In genomic region chr13:99269627-99270252, GRCh38 we compare ENCODE assay signal across 8 cellular contexts. TPM values are rescaled to one million over a fixed set of nuclear protein-coding genes. Genes with fewer than 3 reads are reported as not detected.
A peak's percentile ranks its signal among the peaks of the same experiment; 100 is the strongest.
DNase-seq lines count a peak whose midpoint lies in the region; ATAC-seq and TF ChIP-seq lines count a peak whose summit lies in the region.

No MANE protein-coding gene starts in this region.

- no peaks in the 10 kb centered on the region for H3K27me3 Mint-ChIP-seq in activated T-cell treated with anti-CD3 and anti-CD28 coated beads, Interleukin-2, amount 50 U/mL, for 4 hours (ENCODE audit: low read depth)
- H3K27me3 Mint-ChIP-seq in activated B cell treated with CpG ODN at 0.5 μM for 24 hours: no peaks in the 10 kb centered on the region

- POLR2A ChIA-PET in activated B cell treated with CpG ODN at 0.5 μM for 24 hours (lab: Charles Lee): interaction anchor here (0.6 to 4.0 kb wide), 27 partner anchors 9 to 300 kb away, joined by 3 to 45 read pairs (median 8); partner anchors contain the start of genes GPR18, GPR183 and UBAC2

- TF ChIP-seq CTCF in activated B cell treated with CpG ODN at 0.5 μM for 24 hours (IDR thresholded peaks at IDR 0.05): peak; percentile 48

- intact Hi-C loops in activated B cell treated with CpG ODN at 0.5 μM for 24 hours (cut with micrococcal nuclease) (loop anchor here (1.0 to 5.0 kb wide), 13 partner anchors 13 to 1245 kb away; partner anchors contain the start of genes GPR183 and TM9SF2), sciatic nerve (cut with DNase I) (loop anchor here (10.0 kb wide), 1 partner anchor 1245 kb away; no protein-coding TSS in a partner anchor)

- peak; percentile 53 to 61 for ATAC-seq in activated T-cell treated with anti-CD3 and anti-CD28 coated beads, Interleukin-2, amount 50 U/mL, for 4 hours
- ATAC-seq in GM21825 (IDR thresholded peaks at IDR 0.05; ENCODE audit: unreplicated experiment): peak; percentile 74
- ATAC-seq in activated B cell treated with CpG ODN at 0.5 μM for 24 hours (ENCODE audit: low read depth): peak; percentile 70
- peak; percentile 89 for ATAC-seq in sciatic nerve

- peaks cover 9% of the 10 kb centered on the region for H3K36me3 Mint-ChIP-seq in activated T-cell treated with anti-CD3 and anti-CD28 coated beads, Interleukin-2, amount 50 U/mL, for 4 hours (ENCODE audit: insufficient read depth)
- H3K36me3 Mint-ChIP-seq in activated B cell treated with CpG ODN at 0.5 μM for 24 hours (ENCODE audit: low read depth): peaks cover 28% of the 10 kb centered on the region

- peak; percentile 17 for DNase-seq in activated T-cell treated with anti-CD3 and anti-CD28 coated beads, Interleukin-2, amount 50 U/mL, for 4 hours
- DNase-seq in activated T-cell treated with anti-CD3 and anti-CD28 coated beads, Interleukin-2, amount 50 U/mL, for 48 hours: no peak
- peak; percentile 59 for DNase-seq in M059J (ENCODE audit: low read depth)
- no peak for DNase-seq in activated B cell treated with CpG ODN at 0.5 μM for 24 hours
- DNase-seq in glomerular endothelial cell (ENCODE audit: extremely low read depth, low read depth, low spot score): peak; percentile 29
- no peak for DNase-seq in sciatic nerve (ENCODE audit: low spot score)
- no peak for DNase-seq in OCI-M2 (lab: John Stamatoyannopoulos, UW; ENCODE audit: unreplicated experiment)

- peaks cover 62% of the 10 kb centered on the region for H3K4me1 Mint-ChIP-seq in activated T-cell treated with anti-CD3 and anti-CD28 coated beads, Interleukin-2, amount 50 U/mL, for 4 hours (ENCODE audit: low read depth)
- H3K4me1 Mint-ChIP-seq in activated B cell treated with CpG ODN at 0.5 μM for 24 hours: peaks cover 65% of the 10 kb centered on the region

- peak overlapping the region; percentile 74 for H3K27ac Mint-ChIP-seq in activated B cell treated with CpG ODN at 0.5 μM for 24 hours

- no peaks in the 10 kb centered on the region for H3K9me3 Mint-ChIP-seq in activated T-cell treated with anti-CD3 and anti-CD28 coated beads, Interleukin-2, amount 50 U/mL, for 4 hours
- peaks cover 6% of the 10 kb centered on the region for H3K9me3 Mint-ChIP-seq in activated B cell treated with CpG ODN at 0.5 μM for 24 hours

- CTCF ChIA-PET in activated B cell treated with CpG ODN at 0.5 μM for 24 hours (lab: Charles Lee): interaction anchor here (0.5 to 10.6 kb wide), 60 partner anchors 9 to 647 kb away, joined by 3 to 370 read pairs (median 5); partner anchors contain the start of genes GPR18, GPR183 and UBAC2

- H3K4me3 Mint-ChIP-seq in activated T-cell treated with anti-CD3 and anti-CD28 coated beads, Interleukin-2, amount 50 U/mL, for 4 hours: no peak overlapping the region
- H3K4me3 Mint-ChIP-seq in activated B cell treated with CpG ODN at 0.5 μM for 24 hours: peak overlapping the region; percentile 4

RNA-seq across cellular contexts. Expression of gene GPR18, which starts 11.6 kb away (rescaled TPM):
- 1 to 10 TPM; 3.3 to 4.0 (median 3.9) TPM for total RNA-seq in activated T-cell treated with anti-CD3 and anti-CD28 coated beads, Interleukin-2, amount 50 U/mL, for 4 hours
- not detected in 2 replicates for total RNA-seq in M059J (2014; rRNA removed; shearing (Covaris generic))
- 29.0 and 32.4 TPM in 2 replicates for total RNA-seq in activated B cell treated with CpG ODN at 0.5 μM for 24 hours
- not detected in 2 replicates for total RNA-seq in glomerular endothelial cell
- total RNA-seq in sciatic nerve: not detected

RNA-seq across cellular contexts. Expression of gene GPR183, which starts 37.5 kb away (rescaled TPM):
- 10 to 100 TPM; 48.6 to 86.8 (median 65.7) TPM for total RNA-seq in activated T-cell treated with anti-CD3 and anti-CD28 coated beads, Interleukin-2, amount 50 U/mL, for 4 hours
- total RNA-seq in M059J (2014; rRNA removed; shearing (Covaris generic)): 0.12 and 0.74 TPM in 2 replicates
- 84.5 and 86.4 TPM in 2 replicates for total RNA-seq in activated B cell treated with CpG ODN at 0.5 μM for 24 hours
- total RNA-seq in glomerular endothelial cell: 0.10 and 0.58 TPM in 2 replicates
- total RNA-seq in sciatic nerve: 19.5 TPM

Comparison
In these comparisons a context has a peak if more than half of its experiments do, and no peak if none do; other contexts are left out.
1. DNase-seq: peak in activated T-cell treated with anti-CD3 and anti-CD28 coated beads, Interleukin-2, amount 50 U/mL, for 4 hours (single experiment), M059J (single experiment) and glomerular endothelial cell (single experiment); none in activated T-cell treated with anti-CD3 and anti-CD28 coated beads, Interleukin-2, amount 50 U/mL, for 48 hours (0 of 2), activated B cell treated with CpG ODN at 0.5 μM for 24 hours (single experiment), sciatic nerve (single experiment) and OCI-M2 (single experiment).
2. RNA of gene GPR183, which starts 37.5 kb away (total RNA-seq): 84.5 to 86.4 TPM in activated B cell treated with CpG ODN at 0.5 μM for 24 hours, 48.6 to 86.8 TPM in activated T-cell treated with anti-CD3 and anti-CD28 coated beads, Interleukin-2, amount 50 U/mL, for 4 hours and 19.5 TPM in sciatic nerve (single experiment); 0.10 to 0.58 TPM in glomerular endothelial cell and 0.12 to 0.74 TPM in M059J; every median in the first group is over 10 times any median in the second.
3. Peak in every context shown above with its lines, with median percentiles within 50 percentile points of each other: ATAC-seq.